ENCODE assay signal across 15 cellular contexts in the genomic region with DNA sequence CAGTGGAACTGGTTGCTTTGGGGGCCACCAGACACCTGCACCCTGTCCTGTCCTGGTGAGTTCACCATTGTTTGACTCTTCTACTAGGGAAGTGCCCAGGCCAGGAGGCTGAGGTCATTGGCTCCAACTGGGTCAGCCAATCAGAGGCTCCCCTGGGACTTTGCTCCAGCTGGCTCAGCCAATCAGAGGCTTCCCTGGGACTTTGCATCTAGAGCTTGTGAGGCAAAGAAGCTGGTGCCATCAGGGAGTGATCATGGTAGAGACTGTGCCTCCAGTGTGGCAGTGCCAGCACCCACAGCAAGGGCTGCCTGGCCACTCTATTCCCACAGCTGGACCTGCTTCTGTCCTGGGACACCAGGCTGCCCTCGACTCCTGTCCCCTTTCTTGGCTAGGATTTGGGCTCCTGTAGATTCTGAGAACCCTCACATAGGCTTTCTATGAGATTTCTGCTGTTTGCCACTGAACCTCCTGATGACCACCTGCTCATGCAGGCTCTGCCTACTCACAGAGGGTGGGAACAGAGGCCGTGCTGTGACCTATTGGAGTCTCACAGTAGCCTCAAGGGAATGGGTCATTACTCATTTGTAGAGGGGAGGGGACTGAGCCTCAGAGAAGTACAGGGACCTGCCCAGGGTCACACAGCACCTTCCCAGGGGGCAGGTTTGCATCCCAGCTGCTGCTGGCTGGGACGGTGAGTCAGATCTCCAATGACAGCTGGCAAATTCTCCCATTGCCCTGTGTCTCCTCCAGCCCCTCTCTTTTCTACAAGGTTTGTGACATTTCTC. TPM values are rescaled to one million over a fixed set of nuclear protein-coding genes. Genes with fewer than 3 reads are reported as not detected.
"Had no signal": no experiment of that assay in that cellular context is flagged by ENCODE, and none has a peak within 500 bp of the region (broad histone marks: within the 10 kb centered on the region; RNA-seq: fewer than 3 reads in every experiment).

No MANE protein-coding gene starts in this region.

- H3K9me3 ChIP-seq: body of pancreas, thyroid gland had no signal

- H3K36me3 ChIP-seq: thyroid gland had no signal

- H3K27ac ChIP-seq: body of pancreas, thyroid gland had no signal

- ATAC-seq: activated T-helper 17 cell treated with anti-CD3 and anti-CD28 coated beads, Interleukin-2, amount 50 U/mL, for 72 hours; body of pancreas; left colon had no signal

- H3K4me1 ChIP-seq: body of pancreas, thyroid gland had no signal

- H3K4me3 ChIP-seq: body of pancreas, thyroid gland had no signal

- H3K4me1 Mint-ChIP-seq: activated B cell treated with CpG ODN at 0.5 μM for 24 hours; activated CD4-positive, alpha-beta T cell treated with anti-CD3 and anti-CD28 coated beads, Interleukin-2, amount 10 ng/mL, durations not matched to agents 24 days and 14 days; activated naive CD4-positive, alpha-beta T cell treated with anti-CD3 and anti-CD28 coated beads, Interleukin-2, amount 50 U/mL, for 24 hours; activated T-helper 17 cell treated with anti-CD3 and anti-CD28 coated beads, Interleukin-2, amount 50 U/mL, for 72 hours; immature natural killer cell had no signal

- DNase-seq: activated B cell treated with CpG ODN at 0.5 μM for 24 hours; activated CD4-positive, alpha-beta T cell treated with anti-CD3 and anti-CD28 coated beads, Interleukin-2, amount 10 ng/mL, durations not matched to agents 24 days and 14 days; activated CD8-positive, alpha-beta memory T cell treated with anti-CD3 and anti-CD28 coated beads for 24 hours; activated T-cell treated with anti-CD3 and anti-CD28 coated beads for 4 hours; body of pancreas; dermis blood vessel endothelial cell; erythroblast; immature natural killer cell; stimulated activated CD4-positive, alpha-beta T cell treated with anti-CD3 and anti-CD28 coated beads, Interleukin-4, amount 100 ng/mL, for 4 hours; thyroid gland had no signal

- H3K4me3 Mint-ChIP-seq: activated B cell treated with CpG ODN at 0.5 μM for 24 hours; activated CD4-positive, alpha-beta T cell treated with anti-CD3 and anti-CD28 coated beads, Interleukin-2, amount 10 ng/mL, durations not matched to agents 24 days and 14 days; activated naive CD4-positive, alpha-beta T cell treated with anti-CD3 and anti-CD28 coated beads, Interleukin-2, amount 50 U/mL, for 24 hours; activated T-helper 17 cell treated with anti-CD3 and anti-CD28 coated beads, Interleukin-2, amount 50 U/mL, for 72 hours; immature natural killer cell; nephron; T-helper 1 cell treated with Interleukin-12 subunit alpha and Interleukin-12 subunit beta and Interleukin-4 antibody, amounts not matched to agents 30 μg/mL and 1 μg/mL, for 36 hours had no signal

- H3K27ac Mint-ChIP-seq: activated B cell treated with CpG ODN at 0.5 μM for 24 hours; activated CD4-positive, alpha-beta T cell treated with anti-CD3 and anti-CD28 coated beads, Interleukin-2, amount 10 ng/mL, durations not matched to agents 24 days and 14 days; activated naive CD4-positive, alpha-beta T cell treated with anti-CD3 and anti-CD28 coated beads, Interleukin-2, amount 50 U/mL, for 24 hours; activated T-helper 17 cell treated with anti-CD3 and anti-CD28 coated beads, Interleukin-2, amount 50 U/mL, for 72 hours; immature natural killer cell; nephron; T-helper 1 cell treated with Interleukin-12 subunit alpha and Interleukin-12 subunit beta and Interleukin-4 antibody, amounts not matched to agents 30 μg/mL and 1 μg/mL, for 36 hours had no signal

RNA-seq across cellular contexts. Expression of gene SHISAL1, which starts 59.2 kb away (rescaled TPM):
- total RNA-seq: activated B cell treated with CpG ODN at 0.5 μM for 24 hours; activated CD4-positive, alpha-beta T cell treated with anti-CD3 and anti-CD28 coated beads, Interleukin-2, amount 10 ng/mL, durations not matched to agents 24 days and 14 days; activated T-helper 17 cell treated with anti-CD3 and anti-CD28 coated beads, Interleukin-2, amount 50 U/mL, for 72 hours; dermis blood vessel endothelial cell had no signal
- polyA plus RNA-seq: immature natural killer cell had no signal
